Comparison of ENCODE assay signal across 18 cellular contexts in genomic region chrX:27619459-27619858, GRCh38. TPM values are rescaled to one million over a fixed set of nuclear protein-coding genes. Genes with fewer than 3 reads are reported as not detected.
DNase-seq lines count a peak whose midpoint lies in the region; ATAC-seq, FAIRE-seq and TF ChIP-seq lines count a peak whose summit lies in the region.
"Had no signal": no experiment of that assay in that cellular context is flagged by ENCODE, and none has a peak within 500 bp of the region (broad histone marks: within the 10 kb centered on the region; RNA-seq: fewer than 3 reads in every experiment).

No MANE protein-coding gene starts in this region.

- no peak for FAIRE-seq in astrocyte (lab: Jason Lieb, UNC)
- no peak for FAIRE-seq in small intestine (lab: Jason Lieb, UNC)
- FAIRE-seq: A549, D721Med, HepG2, HTR-8/SVneo had no signal

- intact Hi-C loops in left colon (cut with DNase I, micrococcal nuclease): no loop called here

- H3K9ac ChIP-seq in astrocyte (ENCODE audit: low read length): no peak overlapping the region
- H3K9ac ChIP-seq: GM23248 had no signal

- no peak overlapping the region for H3K4me3 Mint-ChIP-seq in astrocyte (ENCODE audit: unreplicated experiment)
- H3K4me3 Mint-ChIP-seq: CD4-positive, alpha-beta memory T cell had no signal

- no peaks in the 10 kb centered on the region for H3K9me3 Mint-ChIP-seq in astrocyte (ENCODE audit: unreplicated experiment)

- no peak overlapping the region for H2AFZ ChIP-seq in astrocyte (ENCODE audit: low read depth, low read length)
- H2AFZ ChIP-seq: GM23248 had no signal

- H3K9me3 ChIP-seq in astrocyte (ENCODE audit: insufficient read depth, low read depth, low read length) (no peaks in the 10 kb centered on the region), small intestine (ENCODE audit: control insufficient read depth, low read depth) (no peaks in the 10 kb centered on the region)
- H3K9me3 ChIP-seq: A549, BE2C had no signal

- H3K4me1 ChIP-seq in astrocyte (ENCODE audit: insufficient read depth, low read length): no peaks in the 10 kb centered on the region
- no peaks in the 10 kb centered on the region for H3K4me1 ChIP-seq in small intestine (ENCODE audit: control insufficient read depth in 2 of 2, insufficient read depth in 1 of 2, low read depth in 1 of 2, low read length in 1 of 2)
- H3K4me1 ChIP-seq: A549, BE2C had no signal

- H3K4me3 ChIP-seq in astrocyte (ENCODE audit: insufficient read depth, low read depth, low read length) (no peak overlapping the region), fibroblast of pulmonary artery (replicated peaks; ENCODE audit: low read depth, low read length) (no peak overlapping the region), small intestine (ENCODE audit: low read depth in 1 of 2, low read length in 2 of 2) (no peak overlapping the region)
- H3K4me3 ChIP-seq: A549, GM23248 had no signal

- H3K4me1 Mint-ChIP-seq in astrocyte (ENCODE audit: low read depth, unreplicated experiment): no peaks in the 10 kb centered on the region
- H3K4me1 Mint-ChIP-seq: CD4-positive, alpha-beta memory T cell had no signal

- H3K36me3 ChIP-seq in astrocyte (ENCODE audit: insufficient read depth, low read length): no peaks in the 10 kb centered on the region
- no peaks in the 10 kb centered on the region for H3K36me3 ChIP-seq in small intestine (ENCODE audit: control insufficient read depth in 2 of 2, insufficient read depth in 2 of 2, low read length in 2 of 2)
- H3K36me3 ChIP-seq: BE2C had no signal

- no peaks in the 10 kb centered on the region for H3K36me3 Mint-ChIP-seq in astrocyte (ENCODE audit: low read depth, unreplicated experiment)
- H3K36me3 Mint-ChIP-seq: CD4-positive, alpha-beta memory T cell had no signal

- no peak for TF ChIP-seq CTCF in astrocyte (IDR thresholded peaks at IDR 0.05; ENCODE audit: insufficient read depth, low read depth, low read length)
- no peak for TF ChIP-seq CTCF in fibroblast of pulmonary artery (IDR thresholded peaks at IDR 0.05; ENCODE audit: low read length, missing control alignments)

- H3K27me3 ChIP-seq in astrocyte (ENCODE audit: insufficient read depth, low read length) (no peaks in the 10 kb centered on the region), small intestine (ENCODE audit: control insufficient read depth in 2 of 2, insufficient read depth in 2 of 2, low read length in 2 of 2) (no peaks in the 10 kb centered on the region)
- H3K27me3 ChIP-seq: BE2C had no signal

- no peak overlapping the region for H3K27ac Mint-ChIP-seq in astrocyte (ENCODE audit: unreplicated experiment)
- H3K27ac Mint-ChIP-seq: CD4-positive, alpha-beta memory T cell had no signal

- DNase-seq in astrocyte (ENCODE audit: low read depth): peak; percentile 14
- peak; percentile 42 for DNase-seq in fibroblast of pulmonary artery (ENCODE audit: low read depth)
- no peak for DNase-seq in left colon
- DNase-seq in small intestine: peak; percentile 2
- no peak for DNase-seq in G401 (ENCODE audit: low spot score)
- no peak for DNase-seq in NCI-H524 (lab: John Stamatoyannopoulos, UW)
- DNase-seq: BE2C; CD4-positive, alpha-beta memory T cell; DMS153; H7 had no signal

- H4K20me1 ChIP-seq in astrocyte (ENCODE audit: insufficient read depth, low read length): no peaks in the 10 kb centered on the region

- peak; percentile 88 for ATAC-seq in left colon
- ATAC-seq in HG02610 (IDR thresholded peaks at IDR 0.05; ENCODE audit: unreplicated experiment): no peak
- ATAC-seq: A549, HepG2 had no signal

- 0 to 43% (median 16%) methylated on average over 1 of the region's 1 CpG for WGBS in small intestine, 3 donors

- H3K27me3 Mint-ChIP-seq in astrocyte (ENCODE audit: low read depth, unreplicated experiment): no peaks in the 10 kb centered on the region
- H3K27me3 Mint-ChIP-seq: CD4-positive, alpha-beta memory T cell had no signal

- no peaks in the 10 kb centered on the region for H3K79me2 ChIP-seq in astrocyte (ENCODE audit: insufficient read depth, low read length)

- H3K27ac ChIP-seq in astrocyte (ENCODE audit: low read depth, low read length): no peak overlapping the region
- no peak overlapping the region for H3K27ac ChIP-seq in small intestine (ENCODE audit: low read depth in 1 of 2, low read length in 1 of 2)
- H3K27ac ChIP-seq: A549, C4-2B, GM23248 had no signal

- in situ Hi-C loops in G401 (cut with HindIII; ENCODE audit: low sequenced_read_pairs): no loop called here

- no peak overlapping the region for H3K4me2 ChIP-seq in astrocyte (ENCODE audit: low read length)
- H3K4me2 ChIP-seq: A549 had no signal

RNA-seq across cellular contexts. Expression of gene DCAF8L2, which starts 29.3 kb away (rescaled TPM):
- not detected in 2 replicates for total RNA-seq in astrocyte
- total RNA-seq in left colon: not detected
- not detected for polyA plus RNA-seq in small intestine
- total RNA-seq in G401 (2014; rRNA removed; shearing (Covaris generic)): not detected in 2 replicates
- total RNA-seq: CD4-positive, alpha-beta memory T cell; GM23248; H7; HepG2 had no signal
- polyA plus RNA-seq: A549; AG04450; CD4-positive, alpha-beta memory T cell; GM23248; HepG2 had no signal

Comparison
In these comparisons a context has a peak if more than half of its experiments do, and no peak if none do; other contexts are left out.
1. DNase-seq: peak in astrocyte (single experiment), fibroblast of pulmonary artery (single experiment) and small intestine (single experiment); none in left colon (0 of 2), G401 (single experiment) and NCI-H524 (0 of 2).